Comparison of ENCODE assay signal across 3 cellular contexts in genomic region chr14:51759950-51760349, GRCh38.
"Had no signal": no experiment of that assay in that cellular context is flagged by ENCODE, and none has a peak within 500 bp of the region (broad histone marks: within the 10 kb centered on the region; RNA-seq: fewer than 3 reads in every experiment).

No MANE protein-coding gene starts in this region.

- H3K4me3 ChIP-seq: GM12878 had no signal

- DNase-seq: GDM1, GF-D8 had no signal

- ATAC-seq: GM12878 had no signal
